In genomic region chr2:165938237-165938636, GRCh38 we compare ENCODE assay signal across 1 cellular context.
TF ChIP-seq lines count a peak whose summit lies in the region.

No MANE protein-coding gene starts in this region.

TF ChIP-seq in HepG2, 621 proteins besides CTCF, POLR2A, EP300 and RAD21:
- TF ChIP-seq MAFK (conservative IDR thresholded peaks at IDR 0.05 in 1 of 2, IDR thresholded peaks at IDR 0.05 in 1 of 2; ENCODE audit: low read length in 2 of 2) (peak; percentile 60 to 74; a peak in 3 of 4 replicates), CREM (IDR thresholded peaks at IDR 0.05) (no peak), CREM (CRISPR knock-in tag; IDR thresholded peaks at IDR 0.05) (no peak), MAFF (IDR thresholded peaks at IDR 0.05; ENCODE audit: low read depth, low read length) (peak; percentile 51; the same call in 1 of the 2 replicates), ZSCAN29 (CRISPR knock-in tag; conservative IDR thresholded peaks at IDR 0.05) (no peak)
TF ChIP-seq in HepG2: peak in this region for 2.
